23 cellular contexts compared by ENCODE assay signal in the genomic region with DNA sequence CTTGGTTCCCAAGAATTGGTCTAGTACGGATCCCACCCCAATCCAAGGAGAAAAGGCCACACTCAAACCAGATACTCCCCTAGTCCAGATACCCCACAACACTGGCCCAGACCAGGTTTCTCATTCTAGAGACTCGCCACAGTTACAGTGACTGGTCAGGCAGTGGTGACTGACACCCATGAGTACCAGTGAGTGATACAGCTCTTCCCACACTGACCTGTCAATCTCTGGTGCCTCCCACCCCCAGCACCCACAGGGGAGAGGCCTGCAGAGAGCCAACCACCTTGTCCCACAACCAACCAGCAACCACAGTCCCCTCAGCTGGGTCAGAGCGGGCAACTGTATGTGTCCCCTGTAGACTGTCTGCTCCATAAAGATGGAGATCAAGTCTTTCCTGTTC.
DNase-seq lines count a peak whose midpoint lies in the region; ATAC-seq and TF ChIP-seq lines count a peak whose summit lies in the region.
"Had no signal": no experiment of that assay in that cellular context is flagged by ENCODE, and none has a peak within 500 bp of the region (broad histone marks: within the 10 kb centered on the region; RNA-seq: fewer than 3 reads in every experiment).

No MANE protein-coding gene starts in this region.

- peaks cover 91% of the 10 kb centered on the region for H3K4me1 Mint-ChIP-seq in HFFc6 (ENCODE audit: low read depth)
- peaks cover 32% of the 10 kb centered on the region for H3K4me1 Mint-ChIP-seq in dendritic cell treated with granulocyte-macrophage colony-stimulating factor and Interleukin-4, amounts not matched to agents 40 ng/mL and 50 ng/mL, for 4 days (ENCODE audit: low read depth)
- H3K4me1 Mint-ChIP-seq in natural killer cell, result no peaks in the 10 kb centered on the region
- H3K4me1 Mint-ChIP-seq: activated B cell treated with CpG ODN at 0.5 μM for 24 hours; activated naive CD8-positive, alpha-beta T cell treated with anti-CD3 and anti-CD28 coated beads for 36 hours had no signal

- peaks cover 32% of the 10 kb centered on the region for H4K20me1 ChIP-seq in osteoblast (ENCODE audit: insufficient read depth, low read length)

- CTCF ChIA-PET in AG04450 (lab: Charles Lee), result interaction anchor here (0.8 to 1.8 kb wide), 4 partner anchors 15 to 48 kb away, joined by 3 to 7 read pairs (median 5); no protein-coding TSS in a partner anchor

- POLR2A ChIA-PET in AG04450 (lab: Yijun Ruan, JAX), result interaction anchor here (0.6 to 1.9 kb wide), 3 partner anchors 10 to 22 kb away, joined by 3 to 18 read pairs (median 14); no protein-coding TSS in a partner anchor

- peaks cover 58% of the 10 kb centered on the region for H3K4me1 ChIP-seq in osteoblast (ENCODE audit: insufficient read depth, low read length)
- H3K4me1 ChIP-seq: HAP-1 had no signal

- intact Hi-C loops in dendritic cell treated with granulocyte-macrophage colony-stimulating factor and Interleukin-4, amounts not matched to agents 40 ng/mL and 50 ng/mL, for 4 days (cut with micrococcal nuclease), result no loop called here
- intact Hi-C loops in natural killer cell (cut with micrococcal nuclease), result no loop called here

- H3K4me3 Mint-ChIP-seq in HFFc6 (peak overlapping the region; percentile 49), natural killer cell (no peak overlapping the region)
- H3K4me3 Mint-ChIP-seq in dendritic cell treated with granulocyte-macrophage colony-stimulating factor and Interleukin-4, amounts not matched to agents 40 ng/mL and 50 ng/mL, for 4 days, result no peak overlapping the region
- H3K4me3 Mint-ChIP-seq: activated B cell treated with CpG ODN at 0.5 μM for 24 hours; activated naive CD8-positive, alpha-beta T cell treated with anti-CD3 and anti-CD28 coated beads for 36 hours; activated T-cell treated with anti-CD3 and anti-CD28 coated beads, Interleukin-2, amount 50 U/mL, for 72 hours; stimulated activated naive B cell treated with anti-CD40 and anti-IgM and Interleukin-4, amounts not matched to agents 10 μg/mL and 1 μg/mL and 100 μg/mL, for 72 hours; T-helper 2 cell treated with Interferon-gamma antibody and Interleukin-4, amounts not matched to agents 5 μg/mL and 100 μg/mL, for 36 hours had no signal

- TF ChIP-seq CTCF in AG04450 (IDR thresholded peaks at IDR 0.05; ENCODE audit: low read depth, low read length), result no peak
- no peak for TF ChIP-seq CTCF in HFFc6 (IDR thresholded peaks at IDR 0.05)
- no peak for TF ChIP-seq CTCF in osteoblast (IDR thresholded peaks at IDR 0.05; ENCODE audit: extremely low read depth, low read depth, low read length)
- no peak for TF ChIP-seq CTCF in natural killer cell (IDR thresholded peaks at IDR 0.05)

- H3K36me3 Mint-ChIP-seq in HFFc6 (ENCODE audit: low read depth) (peaks cover 42% of the 10 kb centered on the region), natural killer cell (no peaks in the 10 kb centered on the region)
- H3K36me3 Mint-ChIP-seq in dendritic cell treated with granulocyte-macrophage colony-stimulating factor and Interleukin-4, amounts not matched to agents 40 ng/mL and 50 ng/mL, for 4 days (ENCODE audit: low read depth), result no peaks in the 10 kb centered on the region
- H3K36me3 Mint-ChIP-seq: activated naive CD8-positive, alpha-beta T cell treated with anti-CD3 and anti-CD28 coated beads for 36 hours had no signal

- H3K27me3 Mint-ChIP-seq in HFFc6 (ENCODE audit: insufficient read depth) (peaks cover 8% of the 10 kb centered on the region), natural killer cell (ENCODE audit: low read depth in 2 of 2) (no peaks in the 10 kb centered on the region)
- H3K27me3 Mint-ChIP-seq in dendritic cell treated with granulocyte-macrophage colony-stimulating factor and Interleukin-4, amounts not matched to agents 40 ng/mL and 50 ng/mL, for 4 days, result peaks cover 8% of the 10 kb centered on the region
- H3K27me3 Mint-ChIP-seq: activated B cell treated with CpG ODN at 0.5 μM for 24 hours; activated naive CD8-positive, alpha-beta T cell treated with anti-CD3 and anti-CD28 coated beads for 36 hours; stimulated activated naive B cell treated with anti-CD40 and anti-IgM and Interleukin-4, amounts not matched to agents 10 μg/mL and 1 μg/mL and 100 μg/mL, for 72 hours had no signal

- no peak overlapping the region for H3K4me2 ChIP-seq in osteoblast (ENCODE audit: insufficient read depth, low read length)

- DNase-seq in AG04450 (ENCODE audit: low read depth, low spot score) (no peak), HFFc6 (no peak), osteoblast (ENCODE audit: insufficient read length, low spot score, missing footprints) (no peak), NCI-H748 treated with DMSO at 0.1 percent for 48 hours (lab: John Stamatoyannopoulos, UW) (no peak), pons (ENCODE audit: low spot score) (no peak), natural killer cell (no peak)
- DNase-seq in stimulated activated CD4-positive, alpha-beta T cell treated with anti-CD3 and anti-CD28 coated beads, Interleukin-2, amount 100 ng/mL, for 48 hours, result no peak
- DNase-seq: activated B cell treated with CpG ODN at 0.5 μM for 24 hours; activated naive CD8-positive, alpha-beta T cell treated with anti-CD3 and anti-CD28 coated beads for 36 hours; activated T-cell treated with anti-CD3 and anti-CD28 coated beads, Interleukin-2, amount 50 U/mL, for 72 hours; DND-41; effector CD8-positive, alpha-beta T cell; hippocampal formation; islet precursor cell; NCI-H1105 treated with DMSO at 0.1 percent for 48 hours; NCI-H2107; NCI-H526 treated with DMSO at 0.1 percent for 48 hours; OCI-M1; stimulated activated naive B cell treated with anti-CD40 and anti-IgM and Interleukin-4, amounts not matched to agents 10 μg/mL and 1 μg/mL and 100 μg/mL, for 72 hours had no signal

- H3K27ac ChIP-seq in AG04450 (ENCODE audit: low read depth, low read length) (peak overlapping the region; percentile 87), osteoblast (ENCODE audit: low read depth, low read length) (peak overlapping the region; percentile 85)
- H3K27ac ChIP-seq: SJSA1 had no signal

- H3K9me3 ChIP-seq in AG04450 (ENCODE audit: control insufficient read depth, insufficient read depth, low read length), result no peaks in the 10 kb centered on the region; the same call in 1 of the 2 replicates
- no peaks in the 10 kb centered on the region for H3K9me3 ChIP-seq in osteoblast (ENCODE audit: low read depth, low read length)
- H3K9me3 ChIP-seq: HAP-1, SJSA1 had no signal

- H3K36me3 ChIP-seq in osteoblast (ENCODE audit: insufficient read depth, low read length), result peaks cover 39% of the 10 kb centered on the region
- H3K36me3 ChIP-seq: HAP-1 had no signal

- no peak overlapping the region for H3K4me3 ChIP-seq in AG04450 (ENCODE audit: low read depth, low read length)
- no peak overlapping the region for H3K4me3 ChIP-seq in osteoblast (ENCODE audit: insufficient read depth, low read length)
- H3K4me3 ChIP-seq: HAP-1, SJSA1 had no signal

- no peaks in the 10 kb centered on the region for H3K9me3 Mint-ChIP-seq in HFFc6
- H3K9me3 Mint-ChIP-seq in dendritic cell treated with granulocyte-macrophage colony-stimulating factor and Interleukin-4, amounts not matched to agents 40 ng/mL and 50 ng/mL, for 4 days, result no peaks in the 10 kb centered on the region
- H3K9me3 Mint-ChIP-seq in natural killer cell, result no peaks in the 10 kb centered on the region
- H3K9me3 Mint-ChIP-seq: activated B cell treated with CpG ODN at 0.5 μM for 24 hours; activated naive CD8-positive, alpha-beta T cell treated with anti-CD3 and anti-CD28 coated beads for 36 hours; activated T-cell treated with anti-CD3 and anti-CD28 coated beads, Interleukin-2, amount 50 U/mL, for 72 hours; stimulated activated naive B cell treated with anti-CD40 and anti-IgM and Interleukin-4, amounts not matched to agents 10 μg/mL and 1 μg/mL and 100 μg/mL, for 72 hours; T-helper 2 cell treated with Interferon-gamma antibody and Interleukin-4, amounts not matched to agents 5 μg/mL and 100 μg/mL, for 36 hours had no signal

- H3K27ac Mint-ChIP-seq in HFFc6 (peak overlapping the region; percentile 81), natural killer cell (no peak overlapping the region)
- peak overlapping the region; percentile 73 for H3K27ac Mint-ChIP-seq in dendritic cell treated with granulocyte-macrophage colony-stimulating factor and Interleukin-4, amounts not matched to agents 40 ng/mL and 50 ng/mL, for 4 days
- H3K27ac Mint-ChIP-seq: activated B cell treated with CpG ODN at 0.5 μM for 24 hours; activated naive CD8-positive, alpha-beta T cell treated with anti-CD3 and anti-CD28 coated beads for 36 hours; activated T-cell treated with anti-CD3 and anti-CD28 coated beads, Interleukin-2, amount 50 U/mL, for 72 hours; T-helper 2 cell treated with Interferon-gamma antibody and Interleukin-4, amounts not matched to agents 5 μg/mL and 100 μg/mL, for 36 hours had no signal

- H3K27me3 ChIP-seq in AG04450 (ENCODE audit: control insufficient read depth, insufficient read depth, low read length), result no peaks in the 10 kb centered on the region
- H3K27me3 ChIP-seq in osteoblast (ENCODE audit: insufficient read depth, low read length), result no peaks in the 10 kb centered on the region
- H3K27me3 ChIP-seq: SJSA1 had no signal

- H2AFZ ChIP-seq in osteoblast (ENCODE audit: low read length), result no peak overlapping the region

- H3K79me2 ChIP-seq in osteoblast (ENCODE audit: insufficient read depth, low read length), result peaks cover 76% of the 10 kb centered on the region

- no peak for ATAC-seq in natural killer cell
- ATAC-seq: activated T-cell treated with anti-CD3 and anti-CD28 coated beads, Interleukin-2, amount 50 U/mL, for 72 hours; stimulated activated naive B cell treated with anti-CD40 and anti-IgM and Interleukin-4, amounts not matched to agents 10 μg/mL and 1 μg/mL and 100 μg/mL, for 72 hours had no signal

Comparison
In these comparisons a context has a peak if more than half of its experiments do, and no peak if none do; other contexts are left out.
1. H3K27ac Mint-ChIP-seq: peak in HFFc6 (single experiment) and dendritic cell treated with granulocyte-macrophage colony-stimulating factor and Interleukin-4, amounts not matched to agents 40 ng/mL and 50 ng/mL, for 4 days (single experiment); none in natural killer cell (0 of 2).